In genomic region chr7:133056370-133057238, GRCh38 we compare ENCODE assay signal across 15 cellular contexts. TPM values are rescaled to one million over a fixed set of nuclear protein-coding genes. Genes with fewer than 3 reads are reported as not detected.
DNase-seq lines count a peak whose midpoint lies in the region; ATAC-seq and TF ChIP-seq lines count a peak whose summit lies in the region.
"Had no signal": no experiment of that assay in that cellular context is flagged by ENCODE, and none has a peak within 500 bp of the region (broad histone marks: within the 10 kb centered on the region; RNA-seq: fewer than 3 reads in every experiment).

No MANE protein-coding gene starts in this region.

- H3K36me3 ChIP-seq in IMR-90 (ENCODE audit: control insufficient read depth, insufficient read depth, low read length) (peaks cover 1% of the 10 kb centered on the region; the same call in 1 of the 2 replicates), body of pancreas (replicated peaks in 1 of 2; ENCODE audit: insufficient read depth in 1 of 2, low read depth in 2 of 2) (no peaks in the 10 kb centered on the region), psoas muscle (ENCODE audit: insufficient read depth in 1 of 2, low read depth in 1 of 2) (no peaks in the 10 kb centered on the region)
- H3K36me3 ChIP-seq: ovary had no signal

- no TSS peak for BruUV-seq in IMR-90 (replicated peaks; lab: Mats Ljungman, UMichigan)

- H2AK9ac ChIP-seq in IMR-90 (replicated peaks; ENCODE audit: low read depth, low read length, poor library complexity): no peak overlapping the region

- H4K91ac ChIP-seq in IMR-90 (ENCODE audit: insufficient read depth, low read depth, low read length): no peak overlapping the region

- no peak for TF ChIP-seq RAD21 in IMR-90 (IDR thresholded peaks at IDR 0.05; ENCODE audit: low read length)

- H2BK120ac ChIP-seq in IMR-90 (ENCODE audit: low read depth, low read length): no peak overlapping the region

- peaks cover 45 to 69% of the 10 kb centered on the region in 2 experiments for H3K79me1 ChIP-seq in IMR-90 (ENCODE audit: low read depth in 1 of 2, low read length in 2 of 2)

- POLR2A ChIA-PET in IMR-90 (lab: Charles Lee; ENCODE audit: unreplicated experiment): no interaction called here

- TF ChIP-seq CTCF in IMR-90 (conservative IDR thresholded peaks at IDR 0.05; ENCODE audit: low read depth, low read length) (no peak), body of pancreas (IDR thresholded peaks at IDR 0.05) (no peak), psoas muscle (IDR thresholded peaks at IDR 0.05) (no peak)

- H2BK20ac ChIP-seq in IMR-90 (ENCODE audit: low read depth, low read length): no peak overlapping the region

- TF ChIP-seq POLR2A in IMR-90 (IDR thresholded peaks at IDR 0.05; ENCODE audit: low read depth, low read length) (no peak), body of pancreas (IDR thresholded peaks at IDR 0.05) (no peak)

- intact Hi-C loops in IMR-90 (cut with micrococcal nuclease): loop anchor here (10.0 kb wide), 1 partner anchor 378 kb away; no protein-coding TSS in a partner anchor
- intact Hi-C loops in body of pancreas (cut with DNase I): no loop called here
- intact Hi-C loops in psoas muscle (cut with DNase I): no loop called here

- no peak overlapping the region for H3K4me3 ChIP-seq in IMR-90 (ENCODE audit: insufficient read depth, low read depth, low read length)
- H3K4me3 ChIP-seq in body of pancreas: no peak overlapping the region
- no peak overlapping the region for H3K4me3 ChIP-seq in psoas muscle
- H3K4me3 ChIP-seq: ovary had no signal

- 0 out of 2 replicates have a peak overlapping the region, but pooled peaks have one; percentile 4 for H2AK5ac ChIP-seq in IMR-90 (ENCODE audit: low read depth, low read length)

- no peak overlapping the region for H3K4me2 ChIP-seq in IMR-90 (ENCODE audit: low read depth, low read length)

- peaks cover 15% of the 10 kb centered on the region; the same call in 1 of the 2 replicates for H3K9me1 ChIP-seq in IMR-90 (ENCODE audit: insufficient read depth, low read length)

- H3K56ac ChIP-seq in IMR-90 (ENCODE audit: extremely low read depth, insufficient read depth, low read length): no peak overlapping the region

- no peaks in the 10 kb centered on the region for H3K27me3 ChIP-seq in IMR-90 (ENCODE audit: control insufficient read depth, insufficient read depth, low read length)
- H3K27me3 ChIP-seq in body of pancreas: no peaks in the 10 kb centered on the region
- no peaks in the 10 kb centered on the region for H3K27me3 ChIP-seq in psoas muscle (ENCODE audit: insufficient read depth in 3 of 3, low read length in 2 of 3)
- H3K27me3 ChIP-seq: ovary had no signal

- no peak overlapping the region for H3K9ac ChIP-seq in IMR-90 (ENCODE audit: low read depth, low read length)

- H3K23ac ChIP-seq in IMR-90 (ENCODE audit: low read depth, low read length): no peak overlapping the region

- peaks cover 7% of the 10 kb centered on the region for H4K20me1 ChIP-seq in IMR-90 (ENCODE audit: insufficient read depth, low read length)

- no peak overlapping the region for H2BK15ac ChIP-seq in IMR-90 (ENCODE audit: low read depth, low read length)

- dilution Hi-C loops in IMR-90 (cut with HindIII; ENCODE audit: low sequenced_read_pairs, unreplicated experiment): no loop called here

- H3K4me1 ChIP-seq in IMR-90 (ENCODE audit: control insufficient read depth, insufficient read depth, low read length): peaks cover 10% of the 10 kb centered on the region
- peaks cover 48% of the 10 kb centered on the region for H3K4me1 ChIP-seq in body of pancreas
- H3K4me1 ChIP-seq in psoas muscle: peaks cover 56% of the 10 kb centered on the region

- no peak overlapping the region for H2BK5ac ChIP-seq in IMR-90 (ENCODE audit: low read depth, low read length, poor library complexity, severe bottlenecking)

- H4K5ac ChIP-seq in IMR-90 (ENCODE audit: low read depth, low read length): no peak overlapping the region

- no peak overlapping the region for H3K27ac ChIP-seq in IMR-90 (ENCODE audit: insufficient read depth, low read length)
- H3K27ac ChIP-seq in body of pancreas: peak overlapping the region; percentile 34 to 66 (median 45)
- H3K27ac ChIP-seq in psoas muscle: peak overlapping the region; percentile 37
- H3K27ac ChIP-seq: ovary had no signal

- H3K18ac ChIP-seq in IMR-90 (ENCODE audit: low read depth, low read length): no peak overlapping the region

- peak; percentile 2 for DNase-seq in NCI-H510A treated with DMSO at 0.1 percent for 48 hours (lab: John Stamatoyannopoulos, UW)
- no peak for DNase-seq in NCI-H510A (lab: John Stamatoyannopoulos, UW)
- DNase-seq in IMR-90: no peak
- DNase-seq in body of pancreas: peak in 2 of 4 donors; percentile 15 to 28
- no peak for DNase-seq in psoas muscle
- no peak for DNase-seq in kidney tubule cell (ENCODE audit: low spot score)
- no peak for DNase-seq in NCI-H2227 treated with DMSO at 0.1 percent for 48 hours (lab: John Stamatoyannopoulos, UW)
- DNase-seq: ACHN; activated CD4-positive, alpha-beta T cell treated with anti-CD3 and anti-CD28 coated beads, Interleukin-2, amount 50 U/mL, for 1 hour; activated naive CD4-positive, alpha-beta T cell treated with anti-CD3 and anti-CD28 coated beads, Interleukin-2, amount 10 ng/mL, durations not matched to agents 7 days and 5 days; activated T-cell treated with anti-CD3 and anti-CD28 coated beads for 4 hours; ovary; RPMI8226; stimulated activated CD4-positive, alpha-beta T cell treated with anti-CD3 and anti-CD28 coated beads, Interleukin-4, amount 100 ng/mL, for 24 hours had no signal

- WGBS in IMR-90 (ENCODE audit: extremely low coverage in 2 of 2, insufficient read length in 1 of 2), 2 experiments: 100% methylated on average over 1 of the region's 4 CpGs; no CpG with 5 or more reads in 1 of the 2 experiments
- 48 to 51% methylated on average over 4 of the region's 4 CpGs for WGBS in body of pancreas, 2 donors
- 55 to 78% (median 70%) methylated on average over 4 of the region's 4 CpGs for WGBS in psoas muscle, 3 donors

- in situ Hi-C loops in IMR-90 (cut with MboI; ENCODE audit: low sequenced_read_pairs): no loop called here

- H3K9me3 ChIP-seq in IMR-90 (ENCODE audit: control insufficient read depth, insufficient read depth, low read length): no peaks in the 10 kb centered on the region
- no peaks in the 10 kb centered on the region for H3K9me3 ChIP-seq in body of pancreas
- H3K9me3 ChIP-seq in psoas muscle: no peaks in the 10 kb centered on the region
- H3K9me3 ChIP-seq: ovary had no signal

- no peak overlapping the region for H4K8ac ChIP-seq in IMR-90 (ENCODE audit: low read depth in 2 of 2, low read length in 2 of 2)

- H3K4ac ChIP-seq in IMR-90 (ENCODE audit: low read depth, low read length): no peak overlapping the region

- CTCF ChIA-PET in IMR-90 (lab: Yijun Ruan, JAX): interaction anchor here (0.6 kb wide), 1 partner anchor 168 kb away, joined by 4 read pairs; no protein-coding TSS in a partner anchor

- H3K14ac ChIP-seq in IMR-90 (replicated peaks; ENCODE audit: low read depth, low read length): no peak overlapping the region

- no peak overlapping the region for H2AFZ ChIP-seq in IMR-90 (replicated peaks; ENCODE audit: low read length, poor library complexity)

- no peak for ATAC-seq in IMR-90 (ENCODE audit: low read depth)
- ATAC-seq in body of pancreas: peak; percentile 43
- peak in 2 of 4 donors; percentile 22 to 54 for ATAC-seq in psoas muscle
- no peak for ATAC-seq in GM21786 (IDR thresholded peaks at IDR 0.05; ENCODE audit: unreplicated experiment)

TF ChIP-seq in IMR-90, 13 proteins besides CTCF, POLR2A, EP300 and RAD21:
- no peak for TF ChIP-seq MXI1 (IDR thresholded peaks at IDR 0.05; ENCODE audit: borderline replicate concordance, low read depth, low read length)
- no peak for TF ChIP-seq CEBPB (IDR thresholded peaks at IDR 0.05; ENCODE audit: low read depth, low read length)
- TF ChIP-seq NFE2L2 (IDR thresholded peaks at IDR 0.05; ENCODE audit: low read depth, low read length): no peak
- no peak for TF ChIP-seq MAZ (IDR thresholded peaks at IDR 0.05; ENCODE audit: borderline replicate concordance, low read depth, low read length)
- no peak for TF ChIP-seq BHLHE40 (IDR thresholded peaks at IDR 0.05; ENCODE audit: low read depth, low read length)
- no peak for TF ChIP-seq USF2 (IDR thresholded peaks at IDR 0.05; ENCODE audit: low read depth, low read length)
- TF ChIP-seq RCOR1 (IDR thresholded peaks at IDR 0.05; ENCODE audit: insufficient replicate concordance, low read length): no peak
- TF ChIP-seq ELK1 (IDR thresholded peaks at IDR 0.05; ENCODE audit: borderline replicate concordance, low read depth, low read length): no peak

RNA-seq across cellular contexts. Expression of gene CHCHD3, which starts 25.3 kb away (rescaled TPM):
- total RNA-seq in IMR-90 (2012; rRNA removed): 122 and 141 TPM in 2 replicates
- 46.2 and 56.9 TPM in 2 replicates for polyA plus RNA-seq in IMR-90 (2012; rRNA removed)
- polyA plus RNA-seq in IMR-90 (2012; cell fraction: cytosol; rRNA removed): 13.3 and 25.8 TPM in 2 replicates
- polyA plus RNA-seq in IMR-90 (2012; cell fraction: nucleus; rRNA removed; ENCODE audit: low replicate concordance): 3.3 and 21.3 TPM in 2 replicates
- 10 to 100 TPM; 24.4 to 32.6 TPM for total RNA-seq in body of pancreas
- 100 to 1,000 TPM; 129 to 184 (median 135) TPM for total RNA-seq in psoas muscle
- 100 to 1,000 TPM; 185 to 206 (median 188) TPM for polyA plus RNA-seq in psoas muscle
